Comparison of ENCODE assay signal across 1 cellular context in the genomic region with DNA sequence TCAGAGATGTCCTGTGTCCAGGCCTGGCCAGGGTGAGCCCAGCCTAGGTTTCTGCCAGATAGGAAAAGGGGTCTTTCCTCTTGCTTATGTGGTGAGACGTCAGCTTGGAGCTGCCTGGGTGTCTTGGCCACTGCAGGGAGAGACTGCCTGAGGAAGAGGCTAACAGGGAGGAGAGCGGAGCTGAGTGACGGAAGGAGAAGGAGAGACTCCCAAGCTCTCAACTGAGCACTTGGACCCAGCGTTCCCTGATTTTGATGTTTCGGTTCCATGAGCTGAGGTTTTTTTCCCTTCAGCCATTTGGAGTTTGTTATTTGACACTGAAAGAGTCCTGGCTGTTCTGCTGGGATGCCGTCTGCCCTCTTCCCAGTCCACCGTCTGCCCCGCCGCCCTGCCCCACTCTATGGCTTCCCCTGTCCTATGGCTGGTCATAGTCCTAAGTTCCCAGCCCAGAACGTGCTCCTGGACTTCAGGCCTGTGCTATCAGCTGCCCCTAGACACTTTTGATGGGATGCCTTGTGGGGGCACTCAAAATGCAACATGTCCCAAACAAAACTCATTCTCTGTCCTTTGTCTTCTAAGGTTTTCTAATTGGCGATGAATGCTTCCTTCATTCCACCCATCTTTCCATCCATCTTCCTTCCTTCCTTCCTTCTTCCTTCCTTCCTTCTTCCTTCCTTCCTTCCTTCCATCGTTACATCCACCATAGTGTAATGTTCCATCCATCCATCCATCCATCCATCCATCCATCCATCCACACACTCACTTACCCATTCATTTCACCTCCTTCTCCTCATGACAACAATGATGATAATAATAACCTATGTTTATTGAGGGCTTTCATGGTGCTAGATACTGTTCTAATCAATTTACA.
TF ChIP-seq lines count a peak whose summit lies in the region.

No MANE protein-coding gene starts in this region.

TF ChIP-seq in HepG2, 621 proteins besides CTCF, POLR2A, EP300 and RAD21 (continued from another document):
- TF ChIP-seq, protein P1, sequence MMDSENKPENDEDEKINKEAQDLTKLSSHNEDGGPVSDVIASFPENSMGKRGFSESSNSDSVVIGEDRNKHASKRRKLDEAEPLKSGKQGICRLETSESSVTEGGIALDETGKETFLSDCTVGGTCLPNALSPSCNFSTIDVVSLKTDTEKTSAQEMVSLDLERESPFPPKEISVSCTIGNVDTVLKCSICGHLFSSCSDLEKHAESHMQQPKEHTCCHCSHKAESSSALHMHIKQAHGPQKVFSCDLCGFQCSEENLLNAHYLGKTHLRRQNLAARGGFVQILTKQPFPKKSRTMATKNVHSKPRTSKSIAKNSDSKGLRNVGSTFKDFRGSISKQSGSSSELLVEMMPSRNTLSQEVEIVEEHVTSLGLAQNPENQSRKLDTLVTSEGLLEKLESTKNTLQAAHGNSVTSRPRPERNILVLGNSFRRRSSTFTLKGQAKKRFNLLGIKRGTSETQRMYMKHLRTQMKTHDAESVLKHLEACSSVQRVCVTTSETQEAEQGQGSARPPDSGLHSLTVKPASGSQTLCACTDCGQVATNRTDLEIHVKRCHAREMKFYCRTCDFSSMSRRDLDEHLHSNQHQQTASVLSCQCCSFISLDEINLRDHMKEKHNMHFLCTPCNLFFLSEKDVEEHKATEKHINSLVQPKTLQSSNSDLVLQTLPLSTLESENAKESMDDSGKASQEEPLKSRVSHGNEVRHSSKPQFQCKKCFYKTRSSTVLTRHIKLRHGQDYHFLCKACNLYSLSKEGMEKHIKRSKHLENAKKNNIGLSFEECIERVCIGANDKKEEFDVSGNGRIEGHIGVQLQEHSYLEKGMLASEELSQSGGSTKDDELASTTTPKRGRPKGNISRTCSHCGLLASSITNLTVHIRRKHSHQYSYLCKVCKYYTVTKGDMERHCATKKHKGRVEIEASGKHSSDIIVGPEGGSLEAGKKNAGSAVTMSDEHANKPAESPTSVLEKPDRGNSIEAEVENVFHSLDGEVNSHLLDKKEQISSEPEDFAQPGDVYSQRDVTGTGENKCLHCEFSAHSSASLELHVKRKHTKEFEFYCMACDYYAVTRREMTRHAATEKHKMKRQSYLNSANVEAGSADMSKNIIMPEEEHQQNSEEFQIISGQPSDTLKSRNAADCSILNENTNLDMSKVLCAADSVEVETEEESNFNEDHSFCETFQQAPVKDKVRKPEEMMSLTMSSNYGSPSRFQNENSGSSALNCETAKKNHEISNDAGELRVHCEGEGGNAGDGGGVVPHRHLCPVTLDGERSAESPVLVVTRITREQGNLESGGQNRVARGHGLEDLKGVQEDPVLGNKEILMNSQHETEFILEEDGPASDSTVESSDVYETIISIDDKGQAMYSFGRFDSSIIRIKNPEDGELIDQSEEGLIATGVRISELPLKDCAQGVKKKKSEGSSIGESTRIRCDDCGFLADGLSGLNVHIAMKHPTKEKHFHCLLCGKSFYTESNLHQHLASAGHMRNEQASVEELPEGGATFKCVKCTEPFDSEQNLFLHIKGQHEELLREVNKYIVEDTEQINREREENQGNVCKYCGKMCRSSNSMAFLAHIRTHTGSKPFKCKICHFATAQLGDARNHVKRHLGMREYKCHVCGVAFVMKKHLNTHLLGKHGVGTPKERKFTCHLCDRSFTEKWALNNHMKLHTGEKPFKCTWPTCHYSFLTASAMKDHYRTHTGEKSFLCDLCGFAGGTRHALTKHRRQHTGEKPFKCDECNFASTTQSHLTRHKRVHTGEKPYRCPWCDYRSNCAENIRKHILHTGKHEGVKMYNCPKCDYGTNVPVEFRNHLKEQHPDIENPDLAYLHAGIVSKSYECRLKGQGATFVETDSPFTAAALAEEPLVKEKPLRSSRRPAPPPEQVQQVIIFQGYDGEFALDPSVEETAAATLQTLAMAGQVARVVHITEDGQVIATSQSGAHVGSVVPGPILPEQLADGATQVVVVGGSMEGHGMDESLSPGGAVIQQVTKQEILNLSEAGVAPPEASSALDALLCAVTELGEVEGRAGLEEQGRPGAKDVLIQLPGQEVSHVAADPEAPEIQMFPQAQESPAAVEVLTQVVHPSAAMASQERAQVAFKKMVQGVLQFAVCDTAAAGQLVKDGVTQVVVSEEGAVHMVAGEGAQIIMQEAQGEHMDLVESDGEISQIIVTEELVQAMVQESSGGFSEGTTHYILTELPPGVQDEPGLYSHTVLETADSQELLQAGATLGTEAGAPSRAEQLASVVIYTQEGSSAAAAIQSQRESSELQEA (CRISPR knock-in tag; IDR thresholded peaks at IDR 0.05; ENCODE audit: not compliant biosample characterization): no peak
- TF ChIP-seq MIER2 (CRISPR knock-in tag; IDR thresholded peaks at IDR 0.05): no peak
- TF ChIP-seq ATF1 (CRISPR knock-in tag; IDR thresholded peaks at IDR 0.05): no peak
- no peak for TF ChIP-seq THYN1 (CRISPR knock-in tag; IDR thresholded peaks at IDR 0.05; ENCODE audit: borderline replicate concordance, low read depth)
- TF ChIP-seq KAT2B (IDR thresholded peaks at IDR 0.05; ENCODE audit: borderline replicate concordance, low read depth, low read length): no peak
- no peak for TF ChIP-seq ZFY (CRISPR knock-in tag; IDR thresholded peaks at IDR 0.05)
